9 cellular contexts compared by ENCODE assay signal in genomic region chr5:66596791-66597757, GRCh38. TPM values are rescaled to one million over a fixed set of nuclear protein-coding genes. Genes with fewer than 3 reads are reported as not detected.
A peak's percentile ranks its signal among the peaks of the same experiment; 100 is the strongest.
DNase-seq lines count a peak whose midpoint lies in the region; ATAC-seq, FAIRE-seq and TF ChIP-seq lines count a peak whose summit lies in the region.
"Had no signal": no experiment of that assay in that cellular context is flagged by ENCODE, and none has a peak within 500 bp of the region (broad histone marks: within the 10 kb centered on the region; RNA-seq: fewer than 3 reads in every experiment).

No MANE protein-coding gene starts in this region.

- H3K4me1 ChIP-seq in breast epithelium (no peaks in the 10 kb centered on the region), keratinocyte (ENCODE audit: control insufficient read depth, extremely low read depth, insufficient read depth, low read length) (peaks cover 22% of the 10 kb centered on the region), spleen (peaks cover 12 to 39% (median 23%) of the 10 kb centered on the region in 6 donors)

- H3K27ac ChIP-seq in breast epithelium (peak overlapping the region; percentile 32 to 43), keratinocyte (ENCODE audit: control insufficient read depth, insufficient read depth, low read length) (peak overlapping the region; percentile 17), spleen (peak overlapping the region in 3 of 8 donors; percentile 26 to 67 (median 37))

- no peak for TF ChIP-seq CTCF in breast epithelium (IDR thresholded peaks at IDR 0.05)
- peak in 2 of 3 experiments; percentile 28 to 43 for TF ChIP-seq CTCF in keratinocyte (optimal IDR thresholded peaks at IDR 0.05 in 1 of 3, IDR thresholded peaks at IDR 0.05 in 1 of 3, conservative IDR thresholded peaks at IDR 0.05 in 1 of 3; ENCODE audit: extremely low read depth in 1 of 3, insufficient read depth in 2 of 3, low read length in 3 of 3)
- no peak for TF ChIP-seq CTCF in spleen (IDR thresholded peaks at IDR 0.05 in 8 of 11, conservative IDR thresholded peaks at IDR 0.05 in 3 of 11)

- H3K9ac ChIP-seq in keratinocyte (ENCODE audit: control insufficient read depth, extremely low read depth, insufficient read depth, low read length): peak overlapping the region; percentile 71

- no peaks in the 10 kb centered on the region for H3K36me3 ChIP-seq in breast epithelium
- no peaks in the 10 kb centered on the region for H3K36me3 ChIP-seq in keratinocyte (ENCODE audit: control insufficient read depth in 2 of 2, extremely low read depth in 1 of 2, insufficient read depth in 2 of 2, low read length in 2 of 2)
- no peaks in the 10 kb centered on the region for H3K36me3 ChIP-seq in spleen

- peak overlapping the region; percentile 82 for H2AFZ ChIP-seq in keratinocyte (ENCODE audit: control insufficient read depth, low read length)

- ATAC-seq in HG02970 (IDR thresholded peaks at IDR 0.05; ENCODE audit: low FRiP score, unreplicated experiment): peak; percentile 22

- intact Hi-C loops in breast epithelium (cut with DNase I; ENCODE audit: low total_unique reads) (no loop called here), spleen (cut with DNase I; ENCODE audit: low total_unique reads) (no loop called here)

- FAIRE-seq in keratinocyte (lab: Jason Lieb, UNC): peak; percentile 63
- FAIRE-seq: frontal cortex had no signal

- no peaks in the 10 kb centered on the region for H3K9me3 ChIP-seq in breast epithelium
- H3K9me3 ChIP-seq in keratinocyte (ENCODE audit: control insufficient read depth, low read depth, low read length): no peaks in the 10 kb centered on the region
- no peaks in the 10 kb centered on the region for H3K9me3 ChIP-seq in spleen

- no peaks in the 10 kb centered on the region for H3K9me1 ChIP-seq in keratinocyte (ENCODE audit: control insufficient read depth, extremely low read depth, insufficient read depth, low read length)

- H3K27me3 ChIP-seq in breast epithelium (peaks cover 0 to 15% of the 10 kb centered on the region in 2 donors), keratinocyte (ENCODE audit: control insufficient read depth, extremely low read depth, insufficient read depth, low read length) (peaks cover 14% of the 10 kb centered on the region), spleen (replicated peaks in 1 of 7) (peaks cover 0 to 94% (median 34%) of the 10 kb centered on the region in 7 donors)

- TF ChIP-seq POLR2A in breast epithelium (IDR thresholded peaks at IDR 0.05) (no peak), spleen (IDR thresholded peaks at IDR 0.05) (no peak)

- H3K4me2 ChIP-seq in keratinocyte (ENCODE audit: control insufficient read depth, extremely low read depth, insufficient read depth, low read depth, low read length): peak overlapping the region; percentile 98

- dilution Hi-C loops in keratinocyte (cut with MboI; ENCODE audit: extremely low pct_ligation_motif_present, low sequenced_read_pairs): no loop called here

- H3K79me2 ChIP-seq in keratinocyte (ENCODE audit: control insufficient read depth, insufficient read depth, low read length): no peaks in the 10 kb centered on the region

- peak; percentile 64 for DNase-seq in activated CD8-positive, alpha-beta memory T cell treated with anti-CD3 and anti-CD28 coated beads for 24 hours
- no peak for DNase-seq in activated CD8-positive, alpha-beta memory T cell treated with anti-CD3 and anti-CD28 coated beads, Interleukin-2, amount 50 U/mL, for 4 hours
- DNase-seq in NCI-H748 treated with DMSO at 0.1 percent for 48 hours (lab: John Stamatoyannopoulos, UW) (peak; percentile 77), breast epithelium (ENCODE audit: low spot score in 2 of 2) (peak in 1 of 2 donors; percentile 26), keratinocyte (ENCODE audit: low read depth, low spot score) (no peak), spleen (peak; percentile 79), NCI-H187 (lab: John Stamatoyannopoulos, UW) (no peak)

- WGBS in spleen, 5 donors: 1% methylated on average over 28 to 76 of the region's 76 CpGs

- H4K20me1 ChIP-seq in keratinocyte (ENCODE audit: control insufficient read depth, extremely low read depth, insufficient read depth, low read length): peaks cover 2% of the 10 kb centered on the region

- H3K4me3 ChIP-seq in breast epithelium (peak overlapping the region; percentile 67 to 78 (median 68)), keratinocyte (ENCODE audit: control insufficient read depth in 2 of 3, extremely low read depth in 1 of 3, insufficient read depth in 2 of 3, low read depth in 1 of 3, low read length in 3 of 3) (peak overlapping the region; percentile 71 to 84 (median 76)), spleen (peak overlapping the region; percentile 64 to 86 (median 72))

RNA-seq across cellular contexts. Expression of gene MAST4, which starts 0.9 kb away (rescaled TPM):
- total RNA-seq in breast epithelium (10 to 100 TPM; 28.0 to 61.5 (median 50.1) TPM), spleen (10 to 100 TPM; 16.9 to 43.7 (median 28.5) TPM)
- polyA plus RNA-seq in keratinocyte (19.8 to 20.8 TPM (median 20.3 TPM) in 3 replicates), spleen (1 to 10 TPM; 2.5 to 9.3 (median 9.2) TPM)
- polyA plus RNA-seq in keratinocyte (2011; ENCODE audit: low read depth): 34.0 TPM
- 13.9 and 18.3 TPM in 2 replicates for polyA plus RNA-seq in keratinocyte (2011; cell fraction: cytosol; rRNA removed)
- polyA plus RNA-seq in keratinocyte (2011; cell fraction: nucleus; rRNA removed): 67.4 and 73.9 TPM in 2 replicates
- 19.3 and 32.9 TPM in 2 replicates for polyA plus RNA-seq in keratinocyte (2012; ENCODE audit: low replicate concordance)
- polyA minus RNA-seq in keratinocyte: 68.7 to 96.4 TPM (median 93.1 TPM) in 3 replicates
- 17.1 TPM for polyA minus RNA-seq in keratinocyte (2011; cell fraction: cytosol; rRNA and poly(A)+ RNA removed)
- polyA minus RNA-seq in keratinocyte (2011; cell fraction: nucleus; rRNA and poly(A)+ RNA removed): 129 and 267 TPM in 2 replicates

Comparison
In these comparisons a context has a peak if more than half of its experiments do, and no peak if none do; other contexts are left out.
1. DNase-seq: peak in activated CD8-positive, alpha-beta memory T cell treated with anti-CD3 and anti-CD28 coated beads for 24 hours (single experiment), NCI-H748 treated with DMSO at 0.1 percent for 48 hours (single experiment) and spleen (single experiment); none in activated CD8-positive, alpha-beta memory T cell treated with anti-CD3 and anti-CD28 coated beads, Interleukin-2, amount 50 U/mL, for 4 hours (single experiment), keratinocyte (single experiment) and NCI-H187 (0 of 2).
2. CTCF ChIP-seq: peak in keratinocyte (2 of 3); none in breast epithelium (0 of 3) and spleen (0 of 11).
3. Peak in every context shown above with its lines, with median percentiles within 50 percentile points of each other: H3K4me3 ChIP-seq.